ENCODE assay signal across 1 cellular context in the genomic region with DNA sequence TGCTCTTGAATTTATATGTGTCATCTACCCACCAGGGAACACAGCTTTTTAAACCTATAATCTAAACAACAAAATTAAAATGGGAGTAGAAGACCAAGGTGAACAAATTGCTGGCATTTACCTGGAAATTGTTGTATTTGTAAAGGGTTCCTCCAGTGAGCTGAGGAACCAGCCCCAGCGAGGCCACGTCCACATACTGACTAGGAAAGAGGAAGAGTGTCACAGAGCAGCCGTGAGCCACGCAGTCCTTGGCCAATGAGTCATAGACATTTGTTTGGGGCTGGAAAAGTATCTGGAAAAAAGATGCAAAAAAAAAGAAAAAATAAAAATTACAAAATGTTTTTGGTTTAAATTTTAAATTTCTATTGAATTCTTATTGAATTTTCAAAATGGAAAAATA.
TF ChIP-seq lines count a peak whose summit lies in the region.

No MANE protein-coding gene starts in this region.

TF ChIP-seq in IMR-90, 13 proteins besides CTCF, POLR2A, EP300 and RAD21:
- TF ChIP-seq, protein P1, sequence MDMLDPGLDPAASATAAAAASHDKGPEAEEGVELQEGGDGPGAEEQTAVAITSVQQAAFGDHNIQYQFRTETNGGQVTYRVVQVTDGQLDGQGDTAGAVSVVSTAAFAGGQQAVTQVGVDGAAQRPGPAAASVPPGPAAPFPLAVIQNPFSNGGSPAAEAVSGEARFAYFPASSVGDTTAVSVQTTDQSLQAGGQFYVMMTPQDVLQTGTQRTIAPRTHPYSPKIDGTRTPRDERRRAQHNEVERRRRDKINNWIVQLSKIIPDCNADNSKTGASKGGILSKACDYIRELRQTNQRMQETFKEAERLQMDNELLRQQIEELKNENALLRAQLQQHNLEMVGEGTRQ (IDR thresholded peaks at IDR 0.05; ENCODE audit: low read depth, low read length): no peak
- peak; percentile 39; the same call in 1 of the 2 replicates for TF ChIP-seq FOS (IDR thresholded peaks at IDR 0.05; ENCODE audit: low read depth, low read length)
